In the genomic region with DNA sequence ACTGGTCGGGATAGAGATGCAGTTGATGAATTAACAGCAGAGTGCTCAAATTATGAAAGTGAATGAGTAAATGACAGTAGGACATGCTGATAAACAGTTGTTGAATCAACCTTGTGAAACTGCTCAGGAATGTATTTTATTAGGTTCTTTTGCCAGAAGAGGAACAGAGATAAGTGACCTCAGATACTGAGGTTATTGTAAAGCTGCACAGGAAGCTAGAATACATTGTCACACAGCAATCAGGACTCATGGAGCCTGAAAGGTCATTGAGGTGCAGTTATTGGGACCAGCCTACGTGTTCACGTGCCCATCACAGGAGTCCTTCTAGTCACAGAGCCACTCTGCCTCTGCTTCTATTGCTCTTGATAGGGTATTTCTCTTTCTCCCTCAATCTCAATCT, we compare ENCODE assay signal across 13 cellular contexts. TPM values are rescaled to one million over a fixed set of nuclear protein-coding genes. Genes with fewer than 3 reads are reported as not detected.
A peak's percentile ranks its signal among the peaks of the same experiment; 100 is the strongest.
DNase-seq lines count a peak whose midpoint lies in the region; ATAC-seq, FAIRE-seq and TF ChIP-seq lines count a peak whose summit lies in the region.
"Had no signal": no experiment of that assay in that cellular context is flagged by ENCODE, and none has a peak within 500 bp of the region (broad histone marks: within the 10 kb centered on the region; RNA-seq: fewer than 3 reads in every experiment).

No MANE protein-coding gene starts in this region.

- H3K4me1 ChIP-seq in GM12878 (ENCODE audit: control insufficient read depth, insufficient read depth, low read length) (no peaks in the 10 kb centered on the region), PC-3 (ENCODE audit: insufficient read depth, low read length) (no peaks in the 10 kb centered on the region)
- H3K4me1 ChIP-seq: SJSA1 had no signal

- H3K4me3 ChIP-seq in GM12878 (no peak overlapping the region), PC-3 (ENCODE audit: low read length) (no peak overlapping the region)
- H3K4me3 ChIP-seq: coronary artery, MG63, SJSA1 had no signal

- SMC1A ChIA-PET in GM12878 (lab: Charles Lee; ENCODE audit: uncharacterized antibody, unreplicated experiment) = no interaction called here

- H3K36me3 ChIP-seq in GM12878 (ENCODE audit: control insufficient read depth in 2 of 2, insufficient read depth in 2 of 2, low read length in 1 of 2) = no peaks in the 10 kb centered on the region
- no peaks in the 10 kb centered on the region for H3K36me3 ChIP-seq in PC-3 (ENCODE audit: low read depth, low read length)
- H3K36me3 ChIP-seq: MG63, SJSA1 had no signal

- CTCF ChIA-PET in GM12878 (lab: Yijun Ruan, JAX) = no interaction called here
- CTCF ChIA-PET in PC-3 (lab: Charles Lee) = no interaction called here
- CTCF ChIA-PET in activated CD8-positive, alpha-beta T cell treated with anti-CD3 and anti-CD28 coated beads for 36 hours (lab: Charles Lee) = no interaction called here

- POLR2A ChIA-PET in GM12878 (lab: Charles Lee) (no interaction called here), PC-3 (lab: Charles Lee; ENCODE audit: unreplicated experiment) (no interaction called here)
- POLR2A ChIA-PET in activated CD8-positive, alpha-beta T cell treated with anti-CD3 and anti-CD28 coated beads for 36 hours (lab: Charles Lee) = no interaction called here

- H3K9me3 ChIP-seq in GM12878 (replicated peaks; ENCODE audit: control insufficient read depth, insufficient read depth, low read length) (no peaks in the 10 kb centered on the region; the same call in 2 of the 3 replicates), PC-3 (ENCODE audit: low read length) (no peaks in the 10 kb centered on the region)
- H3K9me3 ChIP-seq: MG63, SJSA1 had no signal

- TF ChIP-seq RAD21 in GM12878 (IDR thresholded peaks at IDR 0.05; ENCODE audit: insufficient read depth, low read depth, low read length) = no peak

- no peaks in the 10 kb centered on the region for H3K27me3 Mint-ChIP-seq in activated CD8-positive, alpha-beta T cell treated with anti-CD3 and anti-CD28 coated beads for 36 hours
- H3K27me3 Mint-ChIP-seq: CD4-positive, alpha-beta memory T cell had no signal

- H3K4me2 ChIP-seq in GM12878 (ENCODE audit: control insufficient read depth, insufficient read depth) (no peak overlapping the region), PC-3 (ENCODE audit: low read length) (no peak overlapping the region)

- ATAC-seq in GM18498 (IDR thresholded peaks at IDR 0.05; ENCODE audit: unreplicated experiment) (peak; percentile 91), GM21515 (IDR thresholded peaks at IDR 0.05; ENCODE audit: unreplicated experiment) (peak; percentile 79), HG03432 (IDR thresholded peaks at IDR 0.05; ENCODE audit: unreplicated experiment) (peak; percentile 93), GM12878 (peak; percentile 87), PC-3 (no peak), left cardiac atrium (no peak)
- no peak for ATAC-seq in activated CD8-positive, alpha-beta T cell treated with anti-CD3 and anti-CD28 coated beads for 36 hours

- H3K27me3 ChIP-seq in GM12878 (replicated peaks in 1 of 2; ENCODE audit: control insufficient read depth in 2 of 2, insufficient read depth in 2 of 2, low read length in 1 of 2) (peaks cover 0 to 6% of the 10 kb centered on the region in 2 experiments; a peak in 1 of 4 replicates), PC-3 (ENCODE audit: low read length) (no peaks in the 10 kb centered on the region)
- H3K27me3 ChIP-seq: MG63, SJSA1 had no signal

- TF ChIP-seq CTCF in GM12878 (IDR thresholded peaks at IDR 0.05 in 2 of 3, conservative IDR thresholded peaks at IDR 0.05 in 1 of 3; ENCODE audit: control insufficient read depth in 2 of 3, extremely low read depth in 1 of 3, insufficient read depth in 1 of 3, low read depth in 3 of 3, low read length in 3 of 3) (no peak), PC-3 (conservative IDR thresholded peaks at IDR 0.05; ENCODE audit: low read depth, low read length) (no peak)
- TF ChIP-seq CTCF in activated CD8-positive, alpha-beta T cell treated with anti-CD3 and anti-CD28 coated beads for 36 hours (IDR thresholded peaks at IDR 0.05) = no peak

- in situ Hi-C loops in GM12878 (cut with MboI) = no loop called here

- H3K9ac ChIP-seq in GM12878 (ENCODE audit: control insufficient read depth, insufficient read depth, low read length) = no peak overlapping the region
- H3K9ac ChIP-seq in PC-3 (ENCODE audit: low read length) = no peak overlapping the region

- intact Hi-C loops in GM12878 (cut with micrococcal nuclease; ENCODE audit: unreplicated experiment) (no loop called here), PC-3 (cut with micrococcal nuclease) (no loop called here), left cardiac atrium (cut with DNase I) (no loop called here)
- intact Hi-C loops in activated CD8-positive, alpha-beta T cell treated with anti-CD3 and anti-CD28 coated beads for 36 hours (cut with micrococcal nuclease) = no loop called here

- peak; percentile 41 for FAIRE-seq in GM12878 (lab: Jason Lieb, UNC)

- H3K27ac ChIP-seq in GM12878 (ENCODE audit: control insufficient read depth, insufficient read depth) (no peak overlapping the region), PC-3 (ENCODE audit: low read length) (no peak overlapping the region)
- H3K27ac ChIP-seq: coronary artery, SJSA1 had no signal

- no peak; a peak in 1 of 4 replicates for TF ChIP-seq EP300 in GM12878 (IDR thresholded peaks at IDR 0.05; ENCODE audit: borderline replicate concordance in 1 of 2, control insufficient read depth in 1 of 2, low read depth in 2 of 2, low read length in 2 of 2)

- peaks cover 6% of the 10 kb centered on the region for H3K9me3 Mint-ChIP-seq in activated CD8-positive, alpha-beta T cell treated with anti-CD3 and anti-CD28 coated beads for 36 hours

- H3K4me3 Mint-ChIP-seq in activated CD8-positive, alpha-beta T cell treated with anti-CD3 and anti-CD28 coated beads for 36 hours = no peak overlapping the region
- H3K4me3 Mint-ChIP-seq: CD4-positive, alpha-beta memory T cell had no signal

- WGBS in GM12878 (ENCODE audit: insufficient coverage, insufficient replicate concordance, low lambda C conversion rate, missing lambda C conversion rate) = 16% methylated on average over 3 of the region's 3 CpGs

- DNase-seq in GM12878 (ENCODE audit: low read depth, low spot score) = peak; percentile 56
- no peak for DNase-seq in stimulated activated CD4-positive, alpha-beta T cell treated with anti-CD3 and anti-CD28 coated beads, Interleukin-15, amount 100 ng/mL, for 24 hours
- DNase-seq in PC-3 = no peak
- no peak for DNase-seq in left cardiac atrium
- DNase-seq in activated CD8-positive, alpha-beta T cell treated with anti-CD3 and anti-CD28 coated beads for 36 hours = no peak
- DNase-seq: activated T-cell treated with anti-CD3 and anti-CD28 coated beads, Interleukin-2, amount 50 U/mL, for 1 hour; CD4-positive, alpha-beta memory T cell; MG63 had no signal

- H4K20me1 ChIP-seq in GM12878 (ENCODE audit: control insufficient read depth, insufficient read depth) (no peaks in the 10 kb centered on the region), PC-3 (ENCODE audit: low read length) (no peaks in the 10 kb centered on the region)

- no TSS peak for BruUV-seq in GM12878 (replicated peaks; lab: Mats Ljungman, UMichigan)
- BruUV-seq in PC-3 (replicated peaks; lab: Mats Ljungman, UMichigan) = no TSS peak

- H2AFZ ChIP-seq in GM12878 (ENCODE audit: control insufficient read depth, low read depth, low read length) (no peak overlapping the region), PC-3 (ENCODE audit: low read length) (no peak overlapping the region)

- peaks cover 34% of the 10 kb centered on the region for H3K4me1 Mint-ChIP-seq in activated CD8-positive, alpha-beta T cell treated with anti-CD3 and anti-CD28 coated beads for 36 hours (ENCODE audit: low read depth)

- no peaks in the 10 kb centered on the region for H3F3A ChIP-seq in PC-3 (ENCODE audit: low read length, unreplicated experiment)

- no peaks in the 10 kb centered on the region for H3K79me2 ChIP-seq in GM12878 (ENCODE audit: control insufficient read depth, insufficient read depth, low read length)
- H3K79me2 ChIP-seq in PC-3 (ENCODE audit: low read length) = no peaks in the 10 kb centered on the region

- no peak for TF ChIP-seq POLR2A in GM12878 (IDR thresholded peaks at IDR 0.05; ENCODE audit: low read depth, low read length)

- RAD21 ChIA-PET in GM12878 (lab: Charles Lee; ENCODE audit: unreplicated experiment) = no interaction called here

- no peak overlapping the region for H3K27ac Mint-ChIP-seq in activated CD8-positive, alpha-beta T cell treated with anti-CD3 and anti-CD28 coated beads for 36 hours

- H3K36me3 Mint-ChIP-seq in activated CD8-positive, alpha-beta T cell treated with anti-CD3 and anti-CD28 coated beads for 36 hours (ENCODE audit: low read depth) = peaks cover 9% of the 10 kb centered on the region
- H3K36me3 Mint-ChIP-seq: CD4-positive, alpha-beta memory T cell had no signal

- no peaks in the 10 kb centered on the region for H3K9me2 ChIP-seq in PC-3 (replicated peaks; ENCODE audit: low read length)

TF ChIP-seq in GM12878, 131 proteins besides CTCF, POLR2A, EP300 and RAD21 (continues in another document):
- TF ChIP-seq ZNF217 (IDR thresholded peaks at IDR 0.05) = no peak

RNA-seq across cellular contexts. Expression of gene MED4, which starts 47.5 kb away (rescaled TPM):
- total RNA-seq in GM12878 (2013; cell fraction: nucleolus; rRNA removed) = 22.5 and 25.4 TPM in 2 replicates
- total RNA-seq in GM12878 (2014; rRNA removed) (31.5 and 38.0 TPM in 2 replicates), GM12878 (2014; rRNA removed; fragmentation: Illumina TruSeq; extraction: Trizol) (48.4 and 51.9 TPM in 2 replicates), GM12878 (2021) (40.1 and 43.7 TPM in 2 replicates), PC-3 (2014; rRNA removed) (11.6 and 19.0 TPM in 2 replicates), left cardiac atrium (10 to 100 TPM; 41.3 to 47.4 TPM)
- 34.7 TPM for polyA plus RNA-seq in GM12878 (2011; ENCODE audit: low read depth)
- polyA plus RNA-seq in GM12878 (2011; rRNA removed) (92.5 and 107 TPM in 2 replicates), GM12878 (2014; fragmentation: Illumina TruSeq; extraction: Trizol) (85.5 and 100 TPM in 2 replicates), GM12878 (2014; fragmentation: Nextera tagmentation; extraction: Ambion mirVana) (100 to 1,000 TPM; 103 to 117 TPM), GM12878 (2014; rRNA removed) (58.4 and 66.8 TPM in 2 replicates), GM12878 (2016; fragmentation: Nextera tagmentation; extraction: Ambion mirVana) (10 to 100 TPM; 89.3 to 92.2 TPM)
- 35.1 and 43.3 TPM in 2 replicates for polyA plus RNA-seq in GM12878 (2011; cell fraction: cytosol; rRNA removed)
- 15.5 and 22.6 TPM in 2 replicates for polyA plus RNA-seq in GM12878 (2011; cell fraction: nucleus; rRNA removed)
- 43.5 and 44.3 TPM in 2 replicates for polyA plus RNA-seq in GM12878 (2012)
- polyA minus RNA-seq in GM12878 (2011; rRNA and poly(A)+ RNA removed) = 15.9 and 20.0 TPM in 2 replicates
- polyA minus RNA-seq in GM12878 (2011; cell fraction: cytosol; rRNA and poly(A)+ RNA removed) = 12.3 and 16.1 TPM in 2 replicates
- polyA minus RNA-seq in GM12878 (2011; cell fraction: nucleus; rRNA and poly(A)+ RNA removed) = 7.1 and 8.5 TPM in 2 replicates
- total RNA-seq in activated CD8-positive, alpha-beta T cell treated with anti-CD3 and anti-CD28 coated beads for 36 hours = 10 to 100 TPM; 53.6 to 57.2 TPM

Comparison
In these comparisons a context has a peak if more than half of its experiments do, and no peak if none do; other contexts are left out.
1. ATAC-seq: peak in GM18498 (single experiment), GM21515 (single experiment), HG03432 (single experiment) and GM12878 (single experiment); none in PC-3 (single experiment), left cardiac atrium (0 of 2) and activated CD8-positive, alpha-beta T cell treated with anti-CD3 and anti-CD28 coated beads for 36 hours (single experiment).